Comparison of ENCODE assay signal across 8 cellular contexts in genomic region chr2:198374375-198375072, GRCh38.
DNase-seq lines count a peak whose midpoint lies in the region; ATAC-seq and TF ChIP-seq lines count a peak whose summit lies in the region.

No MANE protein-coding gene starts in this region.

- TF ChIP-seq POLR2A in erythroblast (IDR thresholded peaks at IDR 0.05; ENCODE audit: low read length) (no peak), gastrocnemius medialis (IDR thresholded peaks at IDR 0.05) (no peak)

- no peak for ATAC-seq in HG03520 (IDR thresholded peaks at IDR 0.05; ENCODE audit: unreplicated experiment)
- ATAC-seq in gastrocnemius medialis, result no peak

- H3K36me3 ChIP-seq in gastrocnemius medialis, result no peaks in the 10 kb centered on the region

- H3K27ac ChIP-seq in gastrocnemius medialis, result no peak overlapping the region

- no peak overlapping the region for H3K4me3 ChIP-seq in gastrocnemius medialis

- intact Hi-C loops in posterior cingulate gyrus (cut with DNase I), result loop anchor here (5.0 kb wide), 1 partner anchor 1088 kb away; no protein-coding TSS in a partner anchor
- intact Hi-C loops in gastrocnemius medialis (cut with DNase I; ENCODE audit: low total_unique reads), result no loop called here

- no peaks in the 10 kb centered on the region for H3K4me1 ChIP-seq in gastrocnemius medialis

- TF ChIP-seq CTCF in LNCAP (IDR thresholded peaks at IDR 0.05), result peak; percentile 77
- TF ChIP-seq CTCF in gastrocnemius medialis (IDR thresholded peaks at IDR 0.05 in 4 of 5, conservative IDR thresholded peaks at IDR 0.05 in 1 of 5), result peak in 1 of 5 experiments; percentile 34

- no peaks in the 10 kb centered on the region for H3K9me3 ChIP-seq in gastrocnemius medialis

- H3K27me3 ChIP-seq in gastrocnemius medialis, result no peaks in the 10 kb centered on the region

- peak; percentile 5 to 11 for DNase-seq in activated CD4-positive, alpha-beta T cell treated with anti-CD3 and anti-CD28 coated beads for 24 hours (ENCODE audit: low read depth in 2 of 2)
- no peak for DNase-seq in activated CD4-positive, alpha-beta T cell treated with anti-CD3 and anti-CD28 coated beads for 1 hour
- peak; percentile 74 for DNase-seq in SK-MEL-5 (ENCODE audit: low read depth, low spot score)
- DNase-seq in erythroblast (lab: John Stamatoyannopoulos, UW), result peak; percentile 52 to 63
- DNase-seq in posterior cingulate gyrus, result peak in 6 of 10 donors; percentile 23 to 55 (median 38)
- DNase-seq in gastrocnemius medialis, result no peak

- in situ Hi-C loops in SK-MEL-5 (cut with HindIII; ENCODE audit: low pct_unique_long_range_greater_than_20kb, low sequenced_read_pairs) (no loop called here), gastrocnemius medialis (cut with MboI; ENCODE audit: low sequenced_read_pairs in 4 of 4) (no loop called here)

Comparison
In these comparisons a context has a peak if more than half of its experiments do, and no peak if none do; other contexts are left out.
1. DNase-seq: peak in activated CD4-positive, alpha-beta T cell treated with anti-CD3 and anti-CD28 coated beads for 24 hours (2 of 2), SK-MEL-5 (single experiment), erythroblast (2 of 2) and posterior cingulate gyrus (6 of 10); none in activated CD4-positive, alpha-beta T cell treated with anti-CD3 and anti-CD28 coated beads for 1 hour (single experiment) and gastrocnemius medialis (0 of 2).